Comparison of ENCODE assay signal across 1 cellular context in the genomic region with DNA sequence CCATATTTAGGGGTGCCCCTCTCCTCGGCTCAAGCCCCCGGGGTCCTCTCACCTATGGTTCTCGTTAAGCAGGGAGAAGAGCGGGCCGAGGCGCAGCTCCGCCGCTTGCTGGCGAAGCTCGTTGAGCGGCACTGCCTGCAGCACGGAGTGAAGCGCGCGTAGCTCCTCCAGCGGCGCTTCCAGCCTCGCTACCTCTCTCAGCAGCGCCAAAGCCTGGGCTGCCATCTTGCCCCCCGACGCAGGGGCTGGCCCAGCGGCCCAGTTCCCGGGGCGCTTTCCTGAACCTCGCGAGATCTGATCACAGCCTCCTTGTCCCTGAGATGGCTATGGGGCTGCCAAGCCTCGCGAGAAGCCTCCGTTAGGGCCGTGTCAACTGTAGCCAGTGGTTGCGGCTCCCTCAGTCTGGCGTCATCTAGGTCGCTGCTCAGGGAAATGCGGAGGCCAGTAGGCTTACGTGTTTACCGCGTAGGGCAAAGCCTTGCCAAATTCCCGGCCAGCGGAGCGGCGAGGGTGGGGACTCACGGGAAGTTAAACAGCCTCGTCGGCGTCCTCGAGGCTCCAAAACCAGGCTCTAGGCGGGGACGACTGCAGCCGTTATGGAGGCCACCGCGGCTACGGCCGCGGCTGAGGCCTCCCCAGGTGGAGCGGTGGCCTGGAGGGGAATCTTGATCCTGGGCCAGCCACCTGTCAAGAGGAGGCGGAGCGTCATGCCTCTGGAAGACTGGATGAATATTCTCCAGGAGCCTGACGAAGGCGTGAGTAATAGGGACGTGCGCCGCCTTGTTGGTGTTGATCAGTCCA.
TF ChIP-seq lines count a peak whose summit lies in the region.

A gene (minus strand): TSS at position 238 of the 801 bp plus-strand sequence. CDS start 13 bp downstream, at position 225.

TF ChIP-seq in HepG2, 621 proteins besides CTCF, POLR2A, EP300 and RAD21 (continued from another document and continues in another):
- TF ChIP-seq ZNF703 (CRISPR knock-in tag; IDR thresholded peaks at IDR 0.05; ENCODE audit: borderline replicate concordance) (no peak), RAD51 (IDR thresholded peaks at IDR 0.05; ENCODE audit: borderline replicate concordance) (no peak), ZNF766 (CRISPR knock-in tag; IDR thresholded peaks at IDR 0.05; ENCODE audit: borderline replicate concordance) (peak; percentile 72; the same call in 1 of the 2 replicates), SMAD1 (CRISPR knock-in tag; IDR thresholded peaks at IDR 0.05; ENCODE audit: borderline replicate concordance, low read depth) (no peak; the same call in 1 of the 2 replicates), TEAD2 (CRISPR knock-in tag; IDR thresholded peaks at IDR 0.05) (no peak), ZNF547 (CRISPR knock-in tag; IDR thresholded peaks at IDR 0.05) (no peak; the same call in 1 of the 2 replicates), RCOR2 (CRISPR knock-in tag; IDR thresholded peaks at IDR 0.05) (no peak), ZNF20 (CRISPR knock-in tag; IDR thresholded peaks at IDR 0.05) (peak; percentile 81; the same call in 1 of the 2 replicates), PHF5A (CRISPR knock-in tag; IDR thresholded peaks at IDR 0.05; ENCODE audit: low read depth, unreplicated experiment) (no peak), ZNF556 (CRISPR knock-in tag; IDR thresholded peaks at IDR 0.05; ENCODE audit: borderline replicate concordance) (no peak), ZNF337 (CRISPR knock-in tag; IDR thresholded peaks at IDR 0.05; ENCODE audit: borderline replicate concordance, low read depth) (no peak), HNF4A (CRISPR knock-in tag; IDR thresholded peaks at IDR 0.05) (no peak), NRL (CRISPR knock-in tag; IDR thresholded peaks at IDR 0.05; ENCODE audit: borderline replicate concordance) (peak; percentile 94), SIX4 (CRISPR knock-in tag; IDR thresholded peaks at IDR 0.05) (no peak; the same call in 1 of the 2 replicates), ZBTB7A (CRISPR knock-in tag; IDR thresholded peaks at IDR 0.05) (0 out of 2 replicates have a peak, but pooled peaks have one; percentile 30), HHEX (CRISPR knock-in tag; IDR thresholded peaks at IDR 0.05) (no peak), NR2F1 (CRISPR knock-in tag; IDR thresholded peaks at IDR 0.05) (no peak), ZNF30 (CRISPR knock-in tag; IDR thresholded peaks at IDR 0.05) (no peak), CREB1 (IDR thresholded peaks at IDR 0.05) (peak; percentile 70), CREB1 (CRISPR knock-in tag; IDR thresholded peaks at IDR 0.05) (peak; percentile 86), EZH2 (conservative IDR thresholded peaks at IDR 0.05; ENCODE audit: low read depth, low read length) (no peak), ZNF343 (CRISPR knock-in tag; IDR thresholded peaks at IDR 0.05) (peak; percentile 77; the same call in 1 of the 2 replicates), KAT8 (CRISPR knock-in tag; IDR thresholded peaks at IDR 0.05) (peak; percentile 89), TP53 (CRISPR knock-in tag; conservative IDR thresholded peaks at IDR 0.05) (no peak), KDM3A (CRISPR knock-in tag; IDR thresholded peaks at IDR 0.05; ENCODE audit: low read depth) (peak; percentile 81; the same call in 1 of the 2 replicates), ERF (CRISPR knock-in tag; IDR thresholded peaks at IDR 0.05) (peak; percentile 79), AKAP8 (CRISPR knock-in tag; IDR thresholded peaks at IDR 0.05) (0 out of 2 replicates have a peak, but pooled peaks have one; percentile 65), ZNF225 (CRISPR knock-in tag; IDR thresholded peaks at IDR 0.05) (no peak), NBN (conservative IDR thresholded peaks at IDR 0.05) (no peak), HOXA5 (CRISPR knock-in tag; IDR thresholded peaks at IDR 0.05) (peak; percentile 62; the same call in 1 of the 2 replicates), ZNF251 (CRISPR knock-in tag; IDR thresholded peaks at IDR 0.05) (no peak), PAWR (CRISPR knock-in tag; IDR thresholded peaks at IDR 0.05; ENCODE audit: borderline replicate concordance) (no peak), CENPX (CRISPR knock-in tag; IDR thresholded peaks at IDR 0.05) (no peak), POGZ (CRISPR knock-in tag; IDR thresholded peaks at IDR 0.05) (peak; percentile 93), HDAC2 (CRISPR knock-in tag; IDR thresholded peaks at IDR 0.05) (peak; percentile 40), SP5 (CRISPR knock-in tag; IDR thresholded peaks at IDR 0.05; ENCODE audit: borderline replicate concordance, low read depth) (no peak), RXRB (CRISPR knock-in tag; IDR thresholded peaks at IDR 0.05; ENCODE audit: borderline replicate concordance) (no peak), ELF1 (CRISPR knock-in tag; IDR thresholded peaks at IDR 0.05) (peak; percentile 64), ZNF572 (CRISPR knock-in tag; IDR thresholded peaks at IDR 0.05) (0 out of 2 replicates have a peak, but pooled peaks have one; percentile 74), ZNF468 (CRISPR knock-in tag; IDR thresholded peaks at IDR 0.05) (no peak)
- TF ChIP-seq, protein P1, sequence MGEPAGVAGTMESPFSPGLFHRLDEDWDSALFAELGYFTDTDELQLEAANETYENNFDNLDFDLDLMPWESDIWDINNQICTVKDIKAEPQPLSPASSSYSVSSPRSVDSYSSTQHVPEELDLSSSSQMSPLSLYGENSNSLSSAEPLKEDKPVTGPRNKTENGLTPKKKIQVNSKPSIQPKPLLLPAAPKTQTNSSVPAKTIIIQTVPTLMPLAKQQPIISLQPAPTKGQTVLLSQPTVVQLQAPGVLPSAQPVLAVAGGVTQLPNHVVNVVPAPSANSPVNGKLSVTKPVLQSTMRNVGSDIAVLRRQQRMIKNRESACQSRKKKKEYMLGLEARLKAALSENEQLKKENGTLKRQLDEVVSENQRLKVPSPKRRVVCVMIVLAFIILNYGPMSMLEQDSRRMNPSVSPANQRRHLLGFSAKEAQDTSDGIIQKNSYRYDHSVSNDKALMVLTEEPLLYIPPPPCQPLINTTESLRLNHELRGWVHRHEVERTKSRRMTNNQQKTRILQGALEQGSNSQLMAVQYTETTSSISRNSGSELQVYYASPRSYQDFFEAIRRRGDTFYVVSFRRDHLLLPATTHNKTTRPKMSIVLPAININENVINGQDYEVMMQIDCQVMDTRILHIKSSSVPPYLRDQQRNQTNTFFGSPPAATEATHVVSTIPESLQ (CRISPR knock-in tag; conservative IDR thresholded peaks at IDR 0.05): no peak
- TF ChIP-seq, protein P2, sequence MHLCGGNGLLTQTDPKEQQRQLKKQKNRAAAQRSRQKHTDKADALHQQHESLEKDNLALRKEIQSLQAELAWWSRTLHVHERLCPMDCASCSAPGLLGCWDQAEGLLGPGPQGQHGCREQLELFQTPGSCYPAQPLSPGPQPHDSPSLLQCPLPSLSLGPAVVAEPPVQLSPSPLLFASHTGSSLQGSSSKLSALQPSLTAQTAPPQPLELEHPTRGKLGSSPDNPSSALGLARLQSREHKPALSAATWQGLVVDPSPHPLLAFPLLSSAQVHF (CRISPR knock-in tag; IDR thresholded peaks at IDR 0.05): no peak
- TF ChIP-seq, protein P3, sequence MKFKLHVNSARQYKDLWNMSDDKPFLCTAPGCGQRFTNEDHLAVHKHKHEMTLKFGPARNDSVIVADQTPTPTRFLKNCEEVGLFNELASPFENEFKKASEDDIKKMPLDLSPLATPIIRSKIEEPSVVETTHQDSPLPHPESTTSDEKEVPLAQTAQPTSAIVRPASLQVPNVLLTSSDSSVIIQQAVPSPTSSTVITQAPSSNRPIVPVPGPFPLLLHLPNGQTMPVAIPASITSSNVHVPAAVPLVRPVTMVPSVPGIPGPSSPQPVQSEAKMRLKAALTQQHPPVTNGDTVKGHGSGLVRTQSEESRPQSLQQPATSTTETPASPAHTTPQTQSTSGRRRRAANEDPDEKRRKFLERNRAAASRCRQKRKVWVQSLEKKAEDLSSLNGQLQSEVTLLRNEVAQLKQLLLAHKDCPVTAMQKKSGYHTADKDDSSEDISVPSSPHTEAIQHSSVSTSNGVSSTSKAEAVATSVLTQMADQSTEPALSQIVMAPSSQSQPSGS (CRISPR knock-in tag; IDR thresholded peaks at IDR 0.05): peak; percentile 82
- TF ChIP-seq, protein P4, sequence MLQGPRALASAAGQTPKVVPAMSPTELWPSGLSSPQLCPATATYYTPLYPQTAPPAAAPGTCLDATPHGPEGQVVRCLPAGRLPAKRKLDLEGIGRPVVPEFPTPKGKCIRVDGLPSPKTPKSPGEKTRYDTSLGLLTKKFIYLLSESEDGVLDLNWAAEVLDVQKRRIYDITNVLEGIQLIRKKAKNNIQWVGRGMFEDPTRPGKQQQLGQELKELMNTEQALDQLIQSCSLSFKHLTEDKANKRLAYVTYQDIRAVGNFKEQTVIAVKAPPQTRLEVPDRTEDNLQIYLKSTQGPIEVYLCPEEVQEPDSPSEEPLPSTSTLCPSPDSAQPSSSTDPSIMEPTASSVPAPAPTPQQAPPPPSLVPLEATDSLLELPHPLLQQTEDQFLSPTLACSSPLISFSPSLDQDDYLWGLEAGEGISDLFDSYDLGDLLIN (CRISPR knock-in tag; IDR thresholded peaks at IDR 0.05; ENCODE audit: borderline replicate concordance): peak; percentile 8; the same call in 1 of the 2 replicates
- TF ChIP-seq, protein P5, sequence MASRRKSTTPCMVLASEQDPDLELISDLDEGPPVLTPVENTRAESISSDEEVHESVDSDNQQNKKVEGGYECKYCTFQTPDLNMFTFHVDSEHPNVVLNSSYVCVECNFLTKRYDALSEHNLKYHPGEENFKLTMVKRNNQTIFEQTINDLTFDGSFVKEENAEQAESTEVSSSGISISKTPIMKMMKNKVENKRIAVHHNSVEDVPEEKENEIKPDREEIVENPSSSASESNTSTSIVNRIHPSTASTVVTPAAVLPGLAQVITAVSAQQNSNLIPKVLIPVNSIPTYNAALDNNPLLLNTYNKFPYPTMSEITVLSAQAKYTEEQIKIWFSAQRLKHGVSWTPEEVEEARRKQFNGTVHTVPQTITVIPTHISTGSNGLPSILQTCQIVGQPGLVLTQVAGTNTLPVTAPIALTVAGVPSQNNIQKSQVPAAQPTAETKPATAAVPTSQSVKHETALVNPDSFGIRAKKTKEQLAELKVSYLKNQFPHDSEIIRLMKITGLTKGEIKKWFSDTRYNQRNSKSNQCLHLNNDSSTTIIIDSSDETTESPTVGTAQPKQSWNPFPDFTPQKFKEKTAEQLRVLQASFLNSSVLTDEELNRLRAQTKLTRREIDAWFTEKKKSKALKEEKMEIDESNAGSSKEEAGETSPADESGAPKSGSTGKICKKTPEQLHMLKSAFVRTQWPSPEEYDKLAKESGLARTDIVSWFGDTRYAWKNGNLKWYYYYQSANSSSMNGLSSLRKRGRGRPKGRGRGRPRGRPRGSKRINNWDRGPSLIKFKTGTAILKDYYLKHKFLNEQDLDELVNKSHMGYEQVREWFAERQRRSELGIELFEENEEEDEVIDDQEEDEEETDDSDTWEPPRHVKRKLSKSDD (CRISPR knock-in tag; IDR thresholded peaks at IDR 0.05; ENCODE audit: low read depth): peak; percentile 85; the same call in 1 of the 2 replicates
- TF ChIP-seq, protein P6, sequence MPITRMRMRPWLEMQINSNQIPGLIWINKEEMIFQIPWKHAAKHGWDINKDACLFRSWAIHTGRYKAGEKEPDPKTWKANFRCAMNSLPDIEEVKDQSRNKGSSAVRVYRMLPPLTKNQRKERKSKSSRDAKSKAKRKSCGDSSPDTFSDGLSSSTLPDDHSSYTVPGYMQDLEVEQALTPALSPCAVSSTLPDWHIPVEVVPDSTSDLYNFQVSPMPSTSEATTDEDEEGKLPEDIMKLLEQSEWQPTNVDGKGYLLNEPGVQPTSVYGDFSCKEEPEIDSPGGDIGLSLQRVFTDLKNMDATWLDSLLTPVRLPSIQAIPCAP (CRISPR knock-in tag; IDR thresholded peaks at IDR 0.05; ENCODE audit: low read depth): no peak
- TF ChIP-seq, protein P7, sequence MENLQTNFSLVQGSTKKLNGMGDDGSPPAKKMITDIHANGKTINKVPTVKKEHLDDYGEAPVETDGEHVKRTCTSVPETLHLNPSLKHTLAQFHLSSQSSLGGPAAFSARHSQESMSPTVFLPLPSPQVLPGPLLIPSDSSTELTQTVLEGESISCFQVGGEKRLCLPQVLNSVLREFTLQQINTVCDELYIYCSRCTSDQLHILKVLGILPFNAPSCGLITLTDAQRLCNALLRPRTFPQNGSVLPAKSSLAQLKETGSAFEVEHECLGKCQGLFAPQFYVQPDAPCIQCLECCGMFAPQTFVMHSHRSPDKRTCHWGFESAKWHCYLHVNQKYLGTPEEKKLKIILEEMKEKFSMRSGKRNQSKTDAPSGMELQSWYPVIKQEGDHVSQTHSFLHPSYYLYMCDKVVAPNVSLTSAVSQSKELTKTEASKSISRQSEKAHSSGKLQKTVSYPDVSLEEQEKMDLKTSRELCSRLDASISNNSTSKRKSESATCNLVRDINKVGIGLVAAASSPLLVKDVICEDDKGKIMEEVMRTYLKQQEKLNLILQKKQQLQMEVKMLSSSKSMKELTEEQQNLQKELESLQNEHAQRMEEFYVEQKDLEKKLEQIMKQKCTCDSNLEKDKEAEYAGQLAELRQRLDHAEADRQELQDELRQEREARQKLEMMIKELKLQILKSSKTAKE (CRISPR knock-in tag; IDR thresholded peaks at IDR 0.05; ENCODE audit: borderline replicate concordance): no peak
- TF ChIP-seq, protein P8, sequence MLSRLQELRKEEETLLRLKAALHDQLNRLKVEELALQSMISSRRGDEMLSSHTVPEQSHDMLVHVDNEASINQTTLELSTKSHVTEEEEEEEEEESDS (CRISPR knock-in tag; IDR thresholded peaks at IDR 0.05; ENCODE audit: borderline replicate concordance): no peak
- TF ChIP-seq, protein P9, sequence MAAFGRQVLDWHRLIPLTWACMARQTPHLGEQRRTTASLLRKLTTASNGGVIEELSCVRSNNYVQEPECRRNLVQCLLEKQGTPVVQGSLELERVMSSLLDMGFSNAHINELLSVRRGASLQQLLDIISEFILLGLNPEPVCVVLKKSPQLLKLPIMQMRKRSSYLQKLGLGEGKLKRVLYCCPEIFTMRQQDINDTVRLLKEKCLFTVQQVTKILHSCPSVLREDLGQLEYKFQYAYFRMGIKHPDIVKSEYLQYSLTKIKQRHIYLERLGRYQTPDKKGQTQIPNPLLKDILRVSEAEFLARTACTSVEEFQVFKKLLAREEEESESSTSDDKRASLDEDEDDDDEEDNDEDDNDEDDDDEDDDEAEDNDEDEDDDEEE (CRISPR knock-in tag; IDR thresholded peaks at IDR 0.05): no peak; the same call in 1 of the 2 replicates
- TF ChIP-seq, protein P10, sequence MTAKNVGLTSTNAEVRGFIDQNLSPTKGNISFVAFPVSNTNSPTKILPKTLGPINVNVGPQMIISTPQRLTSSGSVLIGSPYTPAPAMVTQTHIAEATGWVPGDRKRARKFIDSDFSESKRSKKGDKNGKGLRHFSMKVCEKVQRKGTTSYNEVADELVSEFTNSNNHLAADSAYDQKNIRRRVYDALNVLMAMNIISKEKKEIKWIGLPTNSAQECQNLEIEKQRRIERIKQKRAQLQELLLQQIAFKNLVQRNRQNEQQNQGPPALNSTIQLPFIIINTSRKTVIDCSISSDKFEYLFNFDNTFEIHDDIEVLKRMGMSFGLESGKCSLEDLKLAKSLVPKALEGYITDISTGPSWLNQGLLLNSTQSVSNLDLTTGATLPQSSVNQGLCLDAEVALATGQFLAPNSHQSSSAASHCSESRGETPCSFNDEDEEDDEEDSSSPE (CRISPR knock-in tag; IDR thresholded peaks at IDR 0.05): peak; percentile 74; the same call in 1 of the 2 replicates
- TF ChIP-seq, protein P11, sequence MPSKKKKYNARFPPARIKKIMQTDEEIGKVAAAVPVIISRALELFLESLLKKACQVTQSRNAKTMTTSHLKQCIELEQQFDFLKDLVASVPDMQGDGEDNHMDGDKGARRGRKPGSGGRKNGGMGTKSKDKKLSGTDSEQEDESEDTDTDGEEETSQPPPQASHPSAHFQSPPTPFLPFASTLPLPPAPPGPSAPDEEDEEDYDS (CRISPR knock-in tag; IDR thresholded peaks at IDR 0.05): peak; percentile 88
